In genomic region chr1:114670083-114671010, GRCh38 we compare ENCODE assay signal across 8 cellular contexts. TPM values are rescaled to one million over a fixed set of nuclear protein-coding genes. Genes with fewer than 3 reads are reported as not detected.
DNase-seq lines count a peak whose midpoint lies in the region; ATAC-seq lines count a peak whose summit lies in the region.

No MANE protein-coding gene starts in this region.

- H3K4me3 Mint-ChIP-seq in activated CD8-positive, alpha-beta T cell treated with anti-CD3 and anti-CD28 coated beads, Interleukin-2, amount 10 ng/mL, durations not matched to agents 7 days and 5 days: peak overlapping the region; percentile 91

- H3K27me3 Mint-ChIP-seq in activated CD8-positive, alpha-beta T cell treated with anti-CD3 and anti-CD28 coated beads, Interleukin-2, amount 10 ng/mL, durations not matched to agents 7 days and 5 days (ENCODE audit: low read depth): peaks cover 19% of the 10 kb centered on the region

- peak overlapping the region; percentile 77 for H3K27ac Mint-ChIP-seq in activated CD8-positive, alpha-beta T cell treated with anti-CD3 and anti-CD28 coated beads, Interleukin-2, amount 10 ng/mL, durations not matched to agents 7 days and 5 days

- no peaks in the 10 kb centered on the region for H3K9me3 Mint-ChIP-seq in activated CD8-positive, alpha-beta T cell treated with anti-CD3 and anti-CD28 coated beads, Interleukin-2, amount 10 ng/mL, durations not matched to agents 7 days and 5 days (ENCODE audit: insufficient read depth)

- DNase-seq in Ammon's horn (ENCODE audit: low spot score): peak; percentile 95
- peak; percentile 78 for DNase-seq in NCI-H748 (lab: John Stamatoyannopoulos, UW; ENCODE audit: unreplicated experiment)
- peak; percentile 90 for DNase-seq in activated CD8-positive, alpha-beta T cell treated with anti-CD3 and anti-CD28 coated beads, Interleukin-2, amount 10 ng/mL, durations not matched to agents 7 days and 5 days
- peak; percentile 78 for DNase-seq in effector CD4-positive, alpha-beta T cell
- DNase-seq in lung microvascular endothelial cell (ENCODE audit: low read depth in 2 of 2): peak; percentile 88 to 89
- DNase-seq in stimulated activated CD4-positive, alpha-beta T cell treated with anti-CD3 and anti-CD28 coated beads, TNF-alpha, amount 100 ng/mL, for 1 hour (ENCODE audit: low read depth in 3 of 3, low spot score in 1 of 3): peak; percentile 5 to 68 (median 56)

- ATAC-seq in GM19035 (IDR thresholded peaks at IDR 0.05; ENCODE audit: unreplicated experiment) (peak; percentile 98), HG03280 (IDR thresholded peaks at IDR 0.05; ENCODE audit: unreplicated experiment) (peak; percentile 98)
- ATAC-seq in activated CD8-positive, alpha-beta T cell treated with anti-CD3 and anti-CD28 coated beads, Interleukin-2, amount 10 ng/mL, durations not matched to agents 7 days and 5 days: peak; percentile 99

- CTCF ChIA-PET in activated CD8-positive, alpha-beta T cell treated with anti-CD3 and anti-CD28 coated beads, Interleukin-2, amount 10 ng/mL, durations not matched to agents 7 days and 5 days (lab: Charles Lee): interaction anchor here (0.7 to 2.9 kb wide), 10 partner anchors 45 to 693 kb away, joined by 3 to 23 read pairs (median 4); partner anchors contain the start of genes CSDE1 and NRAS

- POLR2A ChIA-PET in activated CD8-positive, alpha-beta T cell treated with anti-CD3 and anti-CD28 coated beads, Interleukin-2, amount 10 ng/mL, durations not matched to agents 7 days and 5 days (lab: Charles Lee): interaction anchor here (1.3 kb wide), 1 partner anchor 90 kb away, joined by 3 read pairs; no protein-coding TSS in a partner anchor

- H3K36me3 Mint-ChIP-seq in activated CD8-positive, alpha-beta T cell treated with anti-CD3 and anti-CD28 coated beads, Interleukin-2, amount 10 ng/mL, durations not matched to agents 7 days and 5 days (ENCODE audit: low read depth): no peaks in the 10 kb centered on the region

- H3K4me1 Mint-ChIP-seq in activated CD8-positive, alpha-beta T cell treated with anti-CD3 and anti-CD28 coated beads, Interleukin-2, amount 10 ng/mL, durations not matched to agents 7 days and 5 days (ENCODE audit: low read depth): peaks cover 13% of the 10 kb centered on the region

RNA-seq across cellular contexts. Expression of gene DENND2C, which starts 0.5 kb away (rescaled TPM):
- total RNA-seq in activated CD8-positive, alpha-beta T cell treated with anti-CD3 and anti-CD28 coated beads, Interleukin-2, amount 10 ng/mL, durations not matched to agents 7 days and 5 days: under 1 TPM; 0.34 to 0.40 TPM
- total RNA-seq in lung microvascular endothelial cell: 2.6 and 3.2 TPM in 2 replicates

RNA-seq across cellular contexts. Expression of gene AMPD1, which starts 25.0 kb away (rescaled TPM):
- total RNA-seq in activated CD8-positive, alpha-beta T cell treated with anti-CD3 and anti-CD28 coated beads, Interleukin-2, amount 10 ng/mL, durations not matched to agents 7 days and 5 days: not detected
- total RNA-seq in lung microvascular endothelial cell: not detected in 2 replicates

RNA-seq across cellular contexts. Expression of gene NRAS, which starts 46.2 kb away (rescaled TPM):
- total RNA-seq in activated CD8-positive, alpha-beta T cell treated with anti-CD3 and anti-CD28 coated beads, Interleukin-2, amount 10 ng/mL, durations not matched to agents 7 days and 5 days: 10 to 100 TPM; 50.3 to 51.7 TPM
- 58.6 and 58.9 TPM in 2 replicates for total RNA-seq in lung microvascular endothelial cell

Comparison
In these comparisons a context has a peak if more than half of its experiments do, and no peak if none do; other contexts are left out.
1. Peak in every context shown above with its lines: DNase-seq and ATAC-seq.